Comparison of ENCODE assay signal across 8 cellular contexts in genomic region chr9:93826209-93826608, GRCh38.
DNase-seq lines count a peak whose midpoint lies in the region; ATAC-seq, FAIRE-seq and TF ChIP-seq lines count a peak whose summit lies in the region.

No MANE protein-coding gene starts in this region.

- H3K36me3 ChIP-seq in keratinocyte (ENCODE audit: control insufficient read depth in 2 of 2, extremely low read depth in 1 of 2, insufficient read depth in 2 of 2, low read length in 2 of 2): no peaks in the 10 kb centered on the region

- no peaks in the 10 kb centered on the region for H3K9me3 ChIP-seq in keratinocyte (ENCODE audit: control insufficient read depth, low read depth, low read length)

- TF ChIP-seq CTCF in HFFc6 (IDR thresholded peaks at IDR 0.05): peak; percentile 34; the same call in 1 of the 2 replicates
- peak; percentile 30 to 79 (median 52) for TF ChIP-seq CTCF in keratinocyte (optimal IDR thresholded peaks at IDR 0.05 in 1 of 3, IDR thresholded peaks at IDR 0.05 in 1 of 3, conservative IDR thresholded peaks at IDR 0.05 in 1 of 3; ENCODE audit: extremely low read depth in 1 of 3, insufficient read depth in 2 of 3, low read length in 3 of 3)

- no peaks in the 10 kb centered on the region for H3K36me3 Mint-ChIP-seq in HFFc6 (ENCODE audit: low read depth)
- no peaks in the 10 kb centered on the region for H3K36me3 Mint-ChIP-seq in activated T-helper 2 cell treated with anti-CD3 and anti-CD28 coated beads, Interferon-gamma antibody, Interleukin-2, Interleukin-4, amounts not matched to agents 10 μg/mL and 5 μg/mL and 100 μg/mL, durations not matched to agents 14 hours and 24 hours and 36 hours (ENCODE audit: low read depth)

- no peak for FAIRE-seq in keratinocyte (lab: Jason Lieb, UNC)

- peaks cover 5% of the 10 kb centered on the region for H3K27me3 Mint-ChIP-seq in HFFc6 (ENCODE audit: insufficient read depth)
- H3K27me3 Mint-ChIP-seq in activated T-helper 2 cell treated with anti-CD3 and anti-CD28 coated beads, Interferon-gamma antibody, Interleukin-2, Interleukin-4, amounts not matched to agents 10 μg/mL and 5 μg/mL and 100 μg/mL, durations not matched to agents 14 hours and 24 hours and 36 hours (ENCODE audit: low read depth): peaks cover 20% of the 10 kb centered on the region

- no peaks in the 10 kb centered on the region for H3K9me1 ChIP-seq in keratinocyte (ENCODE audit: control insufficient read depth, extremely low read depth, insufficient read depth, low read length)

- dilution Hi-C loops in keratinocyte (cut with MboI; ENCODE audit: extremely low pct_ligation_motif_present, low sequenced_read_pairs): no loop called here

- H3K9ac ChIP-seq in keratinocyte (ENCODE audit: control insufficient read depth, extremely low read depth, insufficient read depth, low read length): no peak overlapping the region

- ATAC-seq in GM21619 (IDR thresholded peaks at IDR 0.05; ENCODE audit: unreplicated experiment): no peak

- H3K79me2 ChIP-seq in keratinocyte (ENCODE audit: control insufficient read depth, insufficient read depth, low read length): no peaks in the 10 kb centered on the region

- no peaks in the 10 kb centered on the region for H3K4me1 ChIP-seq in keratinocyte (ENCODE audit: control insufficient read depth, extremely low read depth, insufficient read depth, low read length)

- no peak overlapping the region for H3K27ac ChIP-seq in keratinocyte (ENCODE audit: control insufficient read depth, insufficient read depth, low read length)

- H3K4me1 Mint-ChIP-seq in HFFc6 (ENCODE audit: low read depth): no peaks in the 10 kb centered on the region
- no peaks in the 10 kb centered on the region for H3K4me1 Mint-ChIP-seq in activated T-helper 2 cell treated with anti-CD3 and anti-CD28 coated beads, Interferon-gamma antibody, Interleukin-2, Interleukin-4, amounts not matched to agents 10 μg/mL and 5 μg/mL and 100 μg/mL, durations not matched to agents 14 hours and 24 hours and 36 hours (ENCODE audit: low read depth)

- H3K4me3 Mint-ChIP-seq in HFFc6: no peak overlapping the region
- no peak overlapping the region for H3K4me3 Mint-ChIP-seq in activated T-helper 2 cell treated with anti-CD3 and anti-CD28 coated beads, Interferon-gamma antibody, Interleukin-2, Interleukin-4, amounts not matched to agents 10 μg/mL and 5 μg/mL and 100 μg/mL, durations not matched to agents 14 hours and 24 hours and 36 hours (ENCODE audit: low read depth)

- peaks cover 14% of the 10 kb centered on the region for H3K27me3 ChIP-seq in keratinocyte (ENCODE audit: control insufficient read depth, extremely low read depth, insufficient read depth, low read length)

- no peak overlapping the region for H3K4me2 ChIP-seq in keratinocyte (ENCODE audit: control insufficient read depth, extremely low read depth, insufficient read depth, low read depth, low read length)

- intact Hi-C loops in activated T-helper 2 cell treated with anti-CD3 and anti-CD28 coated beads, Interferon-gamma antibody, Interleukin-2, Interleukin-4, amounts not matched to agents 10 μg/mL and 5 μg/mL and 100 μg/mL, durations not matched to agents 14 hours and 24 hours and 36 hours (cut with micrococcal nuclease): loop anchor here (2.0 kb wide), 1 partner anchor 137 kb away; no protein-coding TSS in a partner anchor

- no peaks in the 10 kb centered on the region for H4K20me1 ChIP-seq in keratinocyte (ENCODE audit: control insufficient read depth, extremely low read depth, insufficient read depth, low read length)

- peaks cover 5% of the 10 kb centered on the region; the same call in 1 of the 2 replicates for H3K9me3 Mint-ChIP-seq in HFFc6
- H3K9me3 Mint-ChIP-seq in activated T-helper 2 cell treated with anti-CD3 and anti-CD28 coated beads, Interferon-gamma antibody, Interleukin-2, Interleukin-4, amounts not matched to agents 10 μg/mL and 5 μg/mL and 100 μg/mL, durations not matched to agents 14 hours and 24 hours and 36 hours: no peaks in the 10 kb centered on the region

- no peak overlapping the region for H3K4me3 ChIP-seq in keratinocyte (ENCODE audit: control insufficient read depth in 2 of 3, extremely low read depth in 1 of 3, insufficient read depth in 2 of 3, low read depth in 1 of 3, low read length in 3 of 3)

- H2AFZ ChIP-seq in keratinocyte (ENCODE audit: control insufficient read depth, low read length): no peak overlapping the region

- DNase-seq in HFFc6 (no peak), keratinocyte (ENCODE audit: low read depth, low spot score) (no peak), NCI-H2081 (lab: John Stamatoyannopoulos, UW) (no peak), DMS53 (lab: John Stamatoyannopoulos, UW) (no peak)
- DNase-seq in activated T-cell treated with anti-CD3 and anti-CD28 coated beads, Interleukin-2, amount 50 U/mL, for 48 hours: peak; percentile 73 to 78
- DNase-seq in stimulated activated CD8-positive, alpha-beta memory T cell treated with anti-CD3 and anti-CD28 coated beads, Interleukin-4, amount 100 ng/mL, for 24 hours (ENCODE audit: low read depth): peak; percentile 22
- DNase-seq in activated T-helper 2 cell treated with anti-CD3 and anti-CD28 coated beads, Interferon-gamma antibody, Interleukin-2, Interleukin-4, amounts not matched to agents 10 μg/mL and 5 μg/mL and 100 μg/mL, durations not matched to agents 14 hours and 24 hours and 36 hours (ENCODE audit: low spot score): no peak

- no peak overlapping the region for H3K27ac Mint-ChIP-seq in HFFc6
- no peak overlapping the region for H3K27ac Mint-ChIP-seq in activated T-helper 2 cell treated with anti-CD3 and anti-CD28 coated beads, Interferon-gamma antibody, Interleukin-2, Interleukin-4, amounts not matched to agents 10 μg/mL and 5 μg/mL and 100 μg/mL, durations not matched to agents 14 hours and 24 hours and 36 hours

Comparison
In these comparisons a context has a peak if more than half of its experiments do, and no peak if none do; other contexts are left out.
1. DNase-seq: peak in activated T-cell treated with anti-CD3 and anti-CD28 coated beads, Interleukin-2, amount 50 U/mL, for 48 hours (2 of 2) and stimulated activated CD8-positive, alpha-beta memory T cell treated with anti-CD3 and anti-CD28 coated beads, Interleukin-4, amount 100 ng/mL, for 24 hours (single experiment); none in HFFc6 (single experiment), keratinocyte (single experiment), activated T-helper 2 cell treated with anti-CD3 and anti-CD28 coated beads, Interferon-gamma antibody, Interleukin-2, Interleukin-4, amounts not matched to agents 10 μg/mL and 5 μg/mL and 100 μg/mL, durations not matched to agents 14 hours and 24 hours and 36 hours (single experiment), NCI-H2081 (0 of 2) and DMS53 (single experiment).